14 cellular contexts compared by ENCODE assay signal in the genomic region with DNA sequence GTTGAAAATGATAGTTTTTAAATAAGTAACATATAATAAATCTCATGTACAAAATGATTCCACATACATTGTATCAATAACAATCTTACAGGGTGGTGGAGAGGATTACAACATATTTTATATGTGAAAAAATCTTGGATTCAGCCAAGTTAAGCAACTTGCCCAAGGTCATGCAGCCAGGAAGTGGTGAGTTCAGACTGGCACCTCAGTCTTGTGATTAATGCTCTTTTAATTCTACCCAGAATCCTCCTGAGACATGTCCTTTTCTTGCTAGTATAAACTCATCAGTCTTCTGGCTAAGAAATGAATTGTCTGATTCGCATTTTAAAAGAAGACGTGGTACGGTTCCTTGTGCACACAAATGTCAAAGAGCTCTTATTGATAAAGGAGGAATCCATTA. TPM values are rescaled to one million over a fixed set of nuclear protein-coding genes. Genes with fewer than 3 reads are reported as not detected.
A peak's percentile ranks its signal among the peaks of the same experiment; 100 is the strongest.
DNase-seq lines count a peak whose midpoint lies in the region; ATAC-seq and TF ChIP-seq lines count a peak whose summit lies in the region.
"Had no signal": no experiment of that assay in that cellular context is flagged by ENCODE, and none has a peak within 500 bp of the region (broad histone marks: within the 10 kb centered on the region; RNA-seq: fewer than 3 reads in every experiment).

No MANE protein-coding gene starts in this region.

- ATAC-seq in memory B cell (ENCODE audit: low read depth): no peak
- no peak for ATAC-seq in GM21723 (IDR thresholded peaks at IDR 0.05; ENCODE audit: unreplicated experiment)

- DNase-seq in AG10803 (ENCODE audit: low read depth): peak; percentile 12
- peak; percentile 42 for DNase-seq in HT1080 (ENCODE audit: low read depth)
- DNase-seq in epithelial cell of esophagus (ENCODE audit: low read depth): peak; percentile 44
- no peak for DNase-seq in memory B cell (ENCODE audit: low spot score in 2 of 2)
- DNase-seq in Calu3: no peak
- no peak for DNase-seq in KBM-7
- DNase-seq: HFFc6, NCI-H1436, NCI-H2029 treated with DMSO at 0.1 percent for 48 hours, NCI-H2171 treated with DMSO at 0.1 percent for 48 hours, NCI-H510A, NCI-H82 had no signal

- H3K4me3 Mint-ChIP-seq in memory B cell: no peak overlapping the region
- H3K4me3 Mint-ChIP-seq in Calu3 (ENCODE audit: low read depth, unreplicated experiment): no peak overlapping the region
- H3K4me3 Mint-ChIP-seq: HFFc6 had no signal

- H3K4me3 ChIP-seq in AG10803 (ENCODE audit: low read length) (no peak overlapping the region), epithelial cell of esophagus (ENCODE audit: low read length) (no peak overlapping the region)

- no peaks in the 10 kb centered on the region for H3K36me3 Mint-ChIP-seq in memory B cell
- peaks cover 13% of the 10 kb centered on the region for H3K36me3 Mint-ChIP-seq in Calu3 (ENCODE audit: insufficient read depth, unreplicated experiment)

- H3K27me3 Mint-ChIP-seq in memory B cell: peaks cover 12% of the 10 kb centered on the region
- H3K27me3 Mint-ChIP-seq in Calu3 (ENCODE audit: unreplicated experiment): peaks cover 36% of the 10 kb centered on the region

- TF ChIP-seq CTCF in AG10803 (conservative IDR thresholded peaks at IDR 0.05; ENCODE audit: low read length): no peak
- no peak for TF ChIP-seq CTCF in epithelial cell of esophagus (IDR thresholded peaks at IDR 0.05; ENCODE audit: insufficient read depth, low read depth, low read length, missing control alignments)
- TF ChIP-seq CTCF in Calu3 (IDR thresholded peaks at IDR 0.05; ENCODE audit: unreplicated experiment): no peak

- intact Hi-C loops in Calu3 (cut with micrococcal nuclease; ENCODE audit: unreplicated experiment): loop anchor here (5.0 kb wide), 2 partner anchors 58 to 168 kb away; no protein-coding TSS in a partner anchor

- peak overlapping the region; percentile 24 for H3K27ac Mint-ChIP-seq in memory B cell
- H3K27ac Mint-ChIP-seq in Calu3 (ENCODE audit: unreplicated experiment): no peak overlapping the region
- H3K27ac Mint-ChIP-seq: HFFc6 had no signal

- H3K4me1 Mint-ChIP-seq in memory B cell: peaks cover 6% of the 10 kb centered on the region
- H3K4me1 Mint-ChIP-seq in Calu3 (ENCODE audit: low read depth, unreplicated experiment): peaks cover 2% of the 10 kb centered on the region

- in situ Hi-C loops in KBM-7 (cut with MboI; ENCODE audit: low pct_unique_long_range_greater_than_20kb, low sequenced_read_pairs): no loop called here

- H3K9me3 Mint-ChIP-seq in memory B cell (peaks cover 7% of the 10 kb centered on the region), Calu3 (ENCODE audit: low read depth, unreplicated experiment) (no peaks in the 10 kb centered on the region)

- CTCF ChIA-PET in Calu3 (lab: Charles Lee): no interaction called here

- no TSS peak for BruUV-seq in Calu3 (replicated peaks; lab: Mats Ljungman, UMichigan)

RNA-seq across cellular contexts. Expression of a gene that starts 4.5 kb away (rescaled TPM):
- total RNA-seq in HT1080 (2014; rRNA removed; shearing (Covaris generic)): 0.10 and 0.48 TPM in 2 replicates
- polyA plus RNA-seq in HT1080 (2015; cell fraction: cytosol; rRNA removed): 0.15 and 0.16 TPM in 2 replicates
- polyA plus RNA-seq in HT1080 (2015; cell fraction: nucleus; rRNA removed): 0.14 and 0.17 TPM in 2 replicates
- 5.2 and 5.6 TPM in 2 replicates for total RNA-seq in Calu3 (2022)
- total RNA-seq: Daoy had no signal

Comparison
In these comparisons a context has a peak if more than half of its experiments do, and no peak if none do; other contexts are left out.
1. DNase-seq: peak in AG10803 (single experiment), HT1080 (single experiment) and epithelial cell of esophagus (single experiment); none in memory B cell (0 of 2), Calu3 (single experiment) and KBM-7 (single experiment).